9 cellular contexts compared by ENCODE assay signal in genomic region chr9:94638335-94639044, GRCh38. TPM values are rescaled to one million over a fixed set of nuclear protein-coding genes. Genes with fewer than 3 reads are reported as not detected.
DNase-seq lines count a peak whose midpoint lies in the region; ATAC-seq and TF ChIP-seq lines count a peak whose summit lies in the region.
"Had no signal": no experiment of that assay in that cellular context is flagged by ENCODE, and none has a peak within 500 bp of the region (broad histone marks: within the 10 kb centered on the region; RNA-seq: fewer than 3 reads in every experiment).

No MANE protein-coding gene starts in this region.

- DNase-seq in cardiac muscle cell (ENCODE audit: low read depth in 1 of 2, low spot score in 1 of 2) (no peak), Right ventricle myocardium inferior (ENCODE audit: missing footprints) (no peak), mammary epithelial cell (no peak), type B pancreatic cell (ENCODE audit: extremely low spot score, unreplicated experiment) (no peak), NCI-H1105 (lab: John Stamatoyannopoulos, UW) (no peak), foreskin keratinocyte (no peak)
- DNase-seq: Karpas-422 had no signal

- TF ChIP-seq CTCF in cardiac muscle cell (IDR thresholded peaks at IDR 0.05; ENCODE audit: low read depth, low read length) (no peak), mammary epithelial cell (conservative IDR thresholded peaks at IDR 0.05 in 1 of 2, IDR thresholded peaks at IDR 0.05 in 1 of 2; ENCODE audit: extremely low read depth in 1 of 2, insufficient read depth in 1 of 2, low read depth in 1 of 2, low read length in 2 of 2) (no peak), type B pancreatic cell (conservative IDR thresholded peaks at IDR 0.05) (no peak), foreskin keratinocyte (conservative IDR thresholded peaks at IDR 0.05) (no peak)

- intact Hi-C loops in Right ventricle myocardium inferior (cut with DNase I) (no loop called here), mammary epithelial cell (cut with micrococcal nuclease) (no loop called here)

- in situ Hi-C loops in mammary epithelial cell (cut with MboI; ENCODE audit: low sequenced_read_pairs in 2 of 2) = no loop called here

- H3K36me3 ChIP-seq in cardiac muscle cell = no peaks in the 10 kb centered on the region
- no peaks in the 10 kb centered on the region for H3K36me3 ChIP-seq in mammary epithelial cell (ENCODE audit: insufficient read depth, low read length)
- H3K36me3 ChIP-seq in muscle layer of duodenum (ENCODE audit: control insufficient read depth in 1 of 2, insufficient read depth in 2 of 2, low read length in 2 of 2) = no peaks in the 10 kb centered on the region

- no peaks in the 10 kb centered on the region for H3K36me3 Mint-ChIP-seq in type B pancreatic cell

- H3K27ac ChIP-seq in cardiac muscle cell (no peak overlapping the region), mammary epithelial cell (ENCODE audit: insufficient read depth, low read depth, low read length) (no peak overlapping the region), muscle layer of duodenum (ENCODE audit: low read length) (peak overlapping the region; percentile 45), foreskin keratinocyte (no peak overlapping the region)

- H3K27me3 ChIP-seq in cardiac muscle cell = peaks cover 70% of the 10 kb centered on the region
- peaks cover 11% of the 10 kb centered on the region for H3K27me3 ChIP-seq in mammary epithelial cell (ENCODE audit: insufficient read depth, low read length)
- no peaks in the 10 kb centered on the region for H3K27me3 ChIP-seq in muscle layer of duodenum (ENCODE audit: low read depth, low read length)
- peaks cover 38% of the 10 kb centered on the region for H3K27me3 ChIP-seq in foreskin keratinocyte

- H3K4me2 ChIP-seq in mammary epithelial cell (ENCODE audit: insufficient read depth, low read depth, low read length) = peak overlapping the region; percentile 69

- 87% methylated on average over 13 of the region's 16 CpGs for WGBS in mammary epithelial cell (ENCODE audit: low coverage, missing lambda C conversion rate)

- peak overlapping the region; percentile 90 for H3K4me3 Mint-ChIP-seq in type B pancreatic cell

- peak overlapping the region; percentile 41 for H3K4me3 ChIP-seq in cardiac muscle cell
- no peak overlapping the region for H3K4me3 ChIP-seq in mammary epithelial cell (replicated peaks in 1 of 3; ENCODE audit: insufficient read depth in 1 of 3, low read depth in 2 of 3, low read length in 3 of 3)
- H3K4me3 ChIP-seq in muscle layer of duodenum (ENCODE audit: low read depth in 1 of 2, low read length in 2 of 2) = peak overlapping the region; percentile 68 to 82

- no peaks in the 10 kb centered on the region for H3K4me1 Mint-ChIP-seq in type B pancreatic cell (ENCODE audit: unreplicated experiment)

- dilution Hi-C loops in mammary epithelial cell (cut with HindIII; ENCODE audit: low sequenced_read_pairs) = no loop called here

- H3K79me2 ChIP-seq in mammary epithelial cell (ENCODE audit: insufficient read depth, low read length) = no peaks in the 10 kb centered on the region

- CTCF ChIA-PET in mammary epithelial cell (lab: Charles Lee; ENCODE audit: low non-redundant PET) = no interaction called here

- no peaks in the 10 kb centered on the region for H4K20me1 ChIP-seq in mammary epithelial cell (ENCODE audit: insufficient read depth, low read length)

- H3K27me3 Mint-ChIP-seq in type B pancreatic cell = peaks cover 48% of the 10 kb centered on the region

- H3K4me1 ChIP-seq in cardiac muscle cell (ENCODE audit: low read depth) = no peaks in the 10 kb centered on the region
- peaks cover 7% of the 10 kb centered on the region for H3K4me1 ChIP-seq in mammary epithelial cell (ENCODE audit: insufficient read depth, low read length)
- H3K4me1 ChIP-seq in muscle layer of duodenum (ENCODE audit: control insufficient read depth in 1 of 2, insufficient read depth in 2 of 2, low read length in 2 of 2) = peaks cover 0 to 9% of the 10 kb centered on the region in 2 donors
- H3K4me1 ChIP-seq in foreskin keratinocyte = no peaks in the 10 kb centered on the region

- peak overlapping the region; percentile 18 for H2AFZ ChIP-seq in mammary epithelial cell (ENCODE audit: low read depth, low read length)

- H3K9ac ChIP-seq in mammary epithelial cell (ENCODE audit: insufficient read depth, low read length) = no peak overlapping the region

- no peaks in the 10 kb centered on the region for H3K9me3 Mint-ChIP-seq in type B pancreatic cell

- peak overlapping the region; percentile 51 for H3K27ac Mint-ChIP-seq in type B pancreatic cell

- H3K9me3 ChIP-seq in cardiac muscle cell (ENCODE audit: low read depth) (no peaks in the 10 kb centered on the region), mammary epithelial cell (replicated peaks; ENCODE audit: insufficient read depth, low read length) (no peaks in the 10 kb centered on the region), muscle layer of duodenum (ENCODE audit: control insufficient read depth in 1 of 2, low read length in 2 of 2) (no peaks in the 10 kb centered on the region)

- no peak for ATAC-seq in Right ventricle myocardium inferior
- ATAC-seq in HG03469 (IDR thresholded peaks at IDR 0.05; ENCODE audit: unreplicated experiment) = no peak
- no peak for ATAC-seq in foreskin keratinocyte

- BruUV-seq in mammary epithelial cell (replicated peaks; lab: Mats Ljungman, UMichigan) = no TSS peak

RNA-seq across cellular contexts. Expression of gene FBP1, which starts 0.8 kb away (rescaled TPM):
- total RNA-seq in cardiac muscle cell (0.46 and 2.9 TPM in 2 replicates), Right ventricle myocardium inferior (1.0 TPM), mammary epithelial cell (under 1 TPM in 1 of 2 donors, not detected in 1; 0.17 TPM), type B pancreatic cell (ENCODE audit: low replicate concordance) (25.9 and 35.9 TPM in 2 replicates), foreskin keratinocyte (not detected in 2 replicates)
- polyA plus RNA-seq in cardiac muscle cell (1.3 and 3.1 TPM in 2 replicates), mammary epithelial cell (0.15 TPM), foreskin keratinocyte (not detected in 2 replicates)
- not detected for polyA minus RNA-seq in mammary epithelial cell

RNA-seq across cellular contexts. Expression of gene FBP2, which starts 44.9 kb away (rescaled TPM):
- total RNA-seq in cardiac muscle cell (not detected in 2 replicates), Right ventricle myocardium inferior (0.54 TPM), mammary epithelial cell (not detected), type B pancreatic cell (ENCODE audit: low replicate concordance) (not detected in 2 replicates), foreskin keratinocyte (not detected in 2 replicates)
- polyA plus RNA-seq in cardiac muscle cell (0.32 TPM in 2 replicates), mammary epithelial cell (not detected), foreskin keratinocyte (not detected in 2 replicates)
- polyA minus RNA-seq in mammary epithelial cell = not detected

Comparison
In these comparisons a context has a peak if more than half of its experiments do, and no peak if none do; other contexts are left out.
1. H3K4me3 ChIP-seq: peak in cardiac muscle cell (single experiment) and muscle layer of duodenum (2 of 2); none in mammary epithelial cell (0 of 3).